Comparison of ENCODE assay signal across 8 cellular contexts in genomic region chr15:64731012-64731806, GRCh38. TPM values are rescaled to one million over a fixed set of nuclear protein-coding genes. Genes with fewer than 3 reads are reported as not detected.
DNase-seq lines count a peak whose midpoint lies in the region; ATAC-seq and TF ChIP-seq lines count a peak whose summit lies in the region.
"Had no signal": no experiment of that assay in that cellular context is flagged by ENCODE, and none has a peak within 500 bp of the region (broad histone marks: within the 10 kb centered on the region; RNA-seq: fewer than 3 reads in every experiment).

No MANE protein-coding gene starts in this region.

- H3K4me1 Mint-ChIP-seq in activated naive CD8-positive, alpha-beta T cell treated with anti-CD3 and anti-CD28 coated beads, Interleukin-2, amount 50 U/mL, for 24 hours: peaks cover 10% of the 10 kb centered on the region

- H3K4me3 ChIP-seq in retinal pigment epithelial cell (ENCODE audit: low read length): no peak overlapping the region
- H3K4me3 ChIP-seq: skin epidermis had no signal

- ATAC-seq in activated naive CD8-positive, alpha-beta T cell treated with anti-CD3 and anti-CD28 coated beads, Interleukin-2, amount 50 U/mL, for 24 hours: peak; percentile 76
- ATAC-seq in left ventricle myocardium superior (peak; percentile 78), HG02870 (IDR thresholded peaks at IDR 0.05; ENCODE audit: unreplicated experiment) (no peak)

- H3K27me3 Mint-ChIP-seq in activated naive CD8-positive, alpha-beta T cell treated with anti-CD3 and anti-CD28 coated beads, Interleukin-2, amount 50 U/mL, for 24 hours: peaks cover 4% of the 10 kb centered on the region

- H3K27ac Mint-ChIP-seq in activated naive CD8-positive, alpha-beta T cell treated with anti-CD3 and anti-CD28 coated beads, Interleukin-2, amount 50 U/mL, for 24 hours: no peak overlapping the region

- H3K9me3 Mint-ChIP-seq in activated naive CD8-positive, alpha-beta T cell treated with anti-CD3 and anti-CD28 coated beads, Interleukin-2, amount 50 U/mL, for 24 hours: no peaks in the 10 kb centered on the region

- peak; percentile 76 for DNase-seq in GM13977 (ENCODE audit: low spot score)
- DNase-seq in NCI-H128 (lab: John Stamatoyannopoulos, UW; ENCODE audit: unreplicated experiment): peak; percentile 58
- peak; percentile 76 for DNase-seq in SW480 (ENCODE audit: low spot score)
- peak; percentile 91 for DNase-seq in activated naive CD8-positive, alpha-beta T cell treated with anti-CD3 and anti-CD28 coated beads, Interleukin-2, amount 50 U/mL, for 24 hours
- DNase-seq in left ventricle myocardium superior: peak; percentile 91
- no peak for DNase-seq in retinal pigment epithelial cell (ENCODE audit: low read depth)

- TF ChIP-seq CTCF in GM13977 (IDR thresholded peaks at IDR 0.05; ENCODE audit: extremely low read depth, insufficient read depth, missing control alignments) (peak; percentile 83), retinal pigment epithelial cell (conservative IDR thresholded peaks at IDR 0.05; ENCODE audit: low read depth, low read length) (peak; percentile 82)

- no peaks in the 10 kb centered on the region for H3K36me3 Mint-ChIP-seq in activated naive CD8-positive, alpha-beta T cell treated with anti-CD3 and anti-CD28 coated beads, Interleukin-2, amount 50 U/mL, for 24 hours (ENCODE audit: low read depth)

- in situ Hi-C loops in GM13977 (cut with MboI; ENCODE audit: low pct_unique_long_range_greater_than_20kb, low sequenced_read_pairs, unreplicated experiment): loop anchor here (5.0 to 10.0 kb wide), 2 partner anchors 76 to 174 kb away; no protein-coding TSS in a partner anchor

- no peak overlapping the region for H3K4me3 Mint-ChIP-seq in activated naive CD8-positive, alpha-beta T cell treated with anti-CD3 and anti-CD28 coated beads, Interleukin-2, amount 50 U/mL, for 24 hours

- intact Hi-C loops in left ventricle myocardium superior (cut with micrococcal nuclease): loop anchor here (10.0 kb wide), 1 partner anchor 174 kb away; no protein-coding TSS in a partner anchor

RNA-seq across cellular contexts. Expression of gene RBPMS2, which starts 44.2 kb away (rescaled TPM):
- 213 TPM for total RNA-seq in left ventricle myocardium superior
